13 cellular contexts compared by ENCODE assay signal in the genomic region with DNA sequence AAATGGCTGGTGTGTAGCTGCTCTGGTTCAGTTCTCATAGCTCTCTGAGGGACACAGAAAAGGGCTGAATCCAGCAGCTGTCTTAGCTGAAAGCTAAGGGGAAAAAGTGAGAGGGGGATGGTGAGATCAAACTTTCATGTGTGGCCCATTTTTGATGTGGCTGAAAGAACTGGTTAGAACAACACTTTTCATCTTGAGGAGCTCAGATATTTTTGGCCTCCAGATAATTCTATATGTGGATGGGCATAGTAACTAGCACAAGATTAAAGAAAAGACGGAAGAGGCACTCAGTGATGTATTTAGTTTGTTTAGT.
A peak's percentile ranks its signal among the peaks of the same experiment; 100 is the strongest.
DNase-seq lines count a peak whose midpoint lies in the region; ATAC-seq and TF ChIP-seq lines count a peak whose summit lies in the region.
"Had no signal": no experiment of that assay in that cellular context is flagged by ENCODE, and none has a peak within 500 bp of the region (broad histone marks: within the 10 kb centered on the region; RNA-seq: fewer than 3 reads in every experiment).

No MANE protein-coding gene starts in this region.

- no peak overlapping the region for H2AFZ ChIP-seq in trophoblast cell (ENCODE audit: insufficient read depth, low read length, poor library complexity)

- no CpG with 5 or more reads among the region's 1 CpG for whole genome bisulfite sequencing in trophoblast cell (ENCODE audit: extremely low coverage, insufficient coverage, insufficient read length)

- H3K14ac ChIP-seq in trophoblast cell (ENCODE audit: low read length): no peak overlapping the region

- H3K27me3 Mint-ChIP-seq in activated B cell treated with CpG ODN at 0.5 μM for 24 hours: no peaks in the 10 kb centered on the region
- peaks cover 0 to 6% (median 0%) of the 10 kb centered on the region in 5 donors for H3K27me3 Mint-ChIP-seq in naive thymus-derived CD4-positive, alpha-beta T cell

- CTCF ChIA-PET in activated B cell treated with CpG ODN at 0.5 μM for 24 hours (lab: Charles Lee): interaction anchor here (1.2 kb wide), 1 partner anchor 59 kb away, joined by 3 read pairs; no protein-coding TSS in a partner anchor
- CTCF ChIA-PET in naive thymus-derived CD4-positive, alpha-beta T cell (lab: Charles Lee): interaction anchor here (1.1 to 1.6 kb wide), 3 partner anchors 61 to 72 kb away, joined by 3 to 6 read pairs (median 3); no protein-coding TSS in a partner anchor

- ATAC-seq in activated B cell treated with CpG ODN at 0.5 μM for 24 hours (ENCODE audit: low read depth): no peak
- peak; percentile 53 for ATAC-seq in naive thymus-derived CD4-positive, alpha-beta T cell
- ATAC-seq: HepG2 had no signal

- no peaks in the 10 kb centered on the region for H3K9me3 Mint-ChIP-seq in activated B cell treated with CpG ODN at 0.5 μM for 24 hours
- no peaks in the 10 kb centered on the region for H3K9me3 Mint-ChIP-seq in naive thymus-derived CD4-positive, alpha-beta T cell

- no peaks in the 10 kb centered on the region for H3K79me1 ChIP-seq in trophoblast cell (ENCODE audit: low read length)

- peak overlapping the region in 9 of 11 experiments; percentile 19 to 63 (median 38); a peak in 13 of 22 replicates for H3K27ac ChIP-seq in BLaER1 treated with 17β-estradiol and CSF1 and Interleukin-3, amounts not matched to agents 10 nM and 100 nM
- H3K27ac ChIP-seq in naive thymus-derived CD4-positive, alpha-beta T cell (ENCODE audit: low read depth, low read length): peak overlapping the region; percentile 21
- H3K27ac ChIP-seq in trophoblast cell (ENCODE audit: low read depth, low read length): no peak overlapping the region
- H3K27ac ChIP-seq: colonic mucosa, SJSA1 had no signal

- H3K23ac ChIP-seq in trophoblast cell (ENCODE audit: low read length): no peak overlapping the region

- TF ChIP-seq CTCF in GM12865 (IDR thresholded peaks at IDR 0.05; ENCODE audit: insufficient read depth, low read depth, low read length, missing control alignments): no peak
- TF ChIP-seq CTCF in activated B cell treated with CpG ODN at 0.5 μM for 24 hours (IDR thresholded peaks at IDR 0.05): no peak

- peaks cover 49 to 64% (median 59%) of the 10 kb centered on the region in 10 experiments for H3K4me1 ChIP-seq in BLaER1 treated with 17β-estradiol and CSF1 and Interleukin-3, amounts not matched to agents 10 nM and 100 nM
- peaks cover 19 to 44% of the 10 kb centered on the region in 2 donors for H3K4me1 ChIP-seq in naive thymus-derived CD4-positive, alpha-beta T cell (ENCODE audit: control insufficient read depth in 2 of 2, insufficient read depth in 2 of 2, low read length in 2 of 2)
- H3K4me1 ChIP-seq in trophoblast cell (ENCODE audit: control insufficient read depth in 1 of 2, insufficient read depth in 2 of 2, low read length in 2 of 2): peaks cover 0 to 2% of the 10 kb centered on the region in 2 experiments
- H3K4me1 ChIP-seq: colonic mucosa had no signal

- H4K8ac ChIP-seq in trophoblast cell (ENCODE audit: low read depth, low read length): no peak overlapping the region

- POLR2A ChIA-PET in activated B cell treated with CpG ODN at 0.5 μM for 24 hours (lab: Charles Lee): interaction anchor here (0.5 to 2.4 kb wide), 4 partner anchors 10 to 73 kb away, joined by 3 to 17 read pairs (median 6); partner anchors contain the start of gene KRAS
- POLR2A ChIA-PET in naive thymus-derived CD4-positive, alpha-beta T cell (lab: Charles Lee): interaction anchor here (0.9 to 3.0 kb wide), 13 partner anchors 9 to 101 kb away, joined by 3 to 21 read pairs (median 5); partner anchors contain the start of gene KRAS

- intact Hi-C loops in activated B cell treated with CpG ODN at 0.5 μM for 24 hours (cut with micrococcal nuclease): no loop called here
- intact Hi-C loops in naive thymus-derived CD4-positive, alpha-beta T cell (cut with micrococcal nuclease): loop anchor here (1.0 to 5.0 kb wide), 7 partner anchors 15 to 271 kb away; partner anchors contain the start of gene KRAS (in 2 of the 2)

- H4K20me1 ChIP-seq in BLaER1 treated with 17β-estradiol and CSF1 and Interleukin-3, amounts not matched to agents 10 nM and 100 nM: no peaks in the 10 kb centered on the region

- H3K18ac ChIP-seq in trophoblast cell (ENCODE audit: low read length): no peak overlapping the region

- DNase-seq in GM12865 (ENCODE audit: low read depth): peak; percentile 45
- DNase-seq in activated B cell treated with CpG ODN at 0.5 μM for 24 hours: no peak
- DNase-seq in naive thymus-derived CD4-positive, alpha-beta T cell: peak in 7 of 9 donors; percentile 8 to 49 (median 37)
- DNase-seq in NCI-H2081 treated with DMSO at 0.1 percent for 48 hours (lab: John Stamatoyannopoulos, UW): no peak
- DNase-seq in trophoblast cell: no peak
- no peak for DNase-seq in AML-193 (lab: John Stamatoyannopoulos, UW)
- DNase-seq: amygdala, colonic mucosa, NCI-H1105 treated with DMSO at 0.1 percent for 48 hours, NCI-H345 had no signal

- H2BK5ac ChIP-seq in trophoblast cell (ENCODE audit: low read depth, low read length, poor library complexity): no peak overlapping the region

- peak overlapping the region in 1 of 10 experiments; percentile 1; a peak in 1 of 20 replicates for H3K4me3 ChIP-seq in BLaER1 treated with 17β-estradiol and CSF1 and Interleukin-3, amounts not matched to agents 10 nM and 100 nM
- H3K4me3 ChIP-seq in GM12865 (ENCODE audit: low read depth, low read length) (no peak overlapping the region), trophoblast cell (ENCODE audit: low read depth, low read length) (no peak overlapping the region)
- no peak overlapping the region for H3K4me3 ChIP-seq in naive thymus-derived CD4-positive, alpha-beta T cell (ENCODE audit: low read length)
- H3K4me3 ChIP-seq: colonic mucosa, SJSA1 had no signal

- H4K91ac ChIP-seq in trophoblast cell (ENCODE audit: low read depth, low read length): no peak overlapping the region

- no peaks in the 10 kb centered on the region for H3K27me3 ChIP-seq in BLaER1 treated with 17β-estradiol and CSF1 and Interleukin-3, amounts not matched to agents 10 nM and 100 nM
- no peaks in the 10 kb centered on the region for H3K27me3 ChIP-seq in naive thymus-derived CD4-positive, alpha-beta T cell (ENCODE audit: control insufficient read depth in 2 of 2, insufficient read depth in 2 of 2, low read length in 2 of 2)
- no peaks in the 10 kb centered on the region for H3K27me3 ChIP-seq in trophoblast cell (ENCODE audit: insufficient read depth, low read length)
- H3K27me3 ChIP-seq: colonic mucosa, SJSA1 had no signal

- no peaks in the 10 kb centered on the region for H3K36me3 Mint-ChIP-seq in activated B cell treated with CpG ODN at 0.5 μM for 24 hours (ENCODE audit: low read depth)
- peaks cover 0 to 2% (median 0%) of the 10 kb centered on the region in 5 donors for H3K36me3 Mint-ChIP-seq in naive thymus-derived CD4-positive, alpha-beta T cell

- H3K4ac ChIP-seq in trophoblast cell (ENCODE audit: low read depth, low read length): no peak overlapping the region

- no peak overlapping the region for H2AK5ac ChIP-seq in trophoblast cell (ENCODE audit: low read length)

- no peaks in the 10 kb centered on the region for H3K9me3 ChIP-seq in BLaER1 treated with 17β-estradiol and CSF1 and Interleukin-3, amounts not matched to agents 10 nM and 100 nM (replicated peaks in 1 of 11)
- H3K9me3 ChIP-seq in naive thymus-derived CD4-positive, alpha-beta T cell (ENCODE audit: control insufficient read depth in 2 of 3, low read length in 3 of 3): no peaks in the 10 kb centered on the region
- no peaks in the 10 kb centered on the region for H3K9me3 ChIP-seq in trophoblast cell (ENCODE audit: insufficient read depth, low read depth, low read length)
- H3K9me3 ChIP-seq: colonic mucosa, SJSA1 had no signal

- no peak overlapping the region for H4K12ac ChIP-seq in trophoblast cell (ENCODE audit: low read depth, low read length)

- peak overlapping the region; percentile 50 to 88 (median 72); a peak in 21 of 22 replicates for H3K4me2 ChIP-seq in BLaER1 treated with 17β-estradiol and CSF1 and Interleukin-3, amounts not matched to agents 10 nM and 100 nM
- H3K4me2 ChIP-seq in trophoblast cell (ENCODE audit: low read length): no peak overlapping the region

- peak overlapping the region; percentile 31 for H3K27ac Mint-ChIP-seq in activated B cell treated with CpG ODN at 0.5 μM for 24 hours
- peak overlapping the region in 8 of 9 donors; percentile 48 to 96 (median 86) for H3K27ac Mint-ChIP-seq in naive thymus-derived CD4-positive, alpha-beta T cell

- H2BK12ac ChIP-seq in trophoblast cell (ENCODE audit: low read length): no peak overlapping the region

- no peak overlapping the region for H2BK120ac ChIP-seq in trophoblast cell (ENCODE audit: insufficient read depth, low read length, poor library complexity)

- H3K36me3 ChIP-seq in BLaER1 treated with 17β-estradiol and CSF1 and Interleukin-3, amounts not matched to agents 10 nM and 100 nM: no peaks in the 10 kb centered on the region
- H3K36me3 ChIP-seq in naive thymus-derived CD4-positive, alpha-beta T cell (ENCODE audit: control insufficient read depth in 2 of 3, insufficient read depth in 3 of 3, low read length in 3 of 3): no peaks in the 10 kb centered on the region
- no peaks in the 10 kb centered on the region for H3K36me3 ChIP-seq in trophoblast cell (ENCODE audit: control insufficient read depth in 1 of 2, insufficient read depth in 2 of 2, low read length in 2 of 2)
- H3K36me3 ChIP-seq: colonic mucosa, SJSA1 had no signal

- peaks cover 56% of the 10 kb centered on the region for H3K4me1 Mint-ChIP-seq in activated B cell treated with CpG ODN at 0.5 μM for 24 hours
- peaks cover 33 to 50% (median 49%) of the 10 kb centered on the region in 7 donors for H3K4me1 Mint-ChIP-seq in naive thymus-derived CD4-positive, alpha-beta T cell

- no peaks in the 10 kb centered on the region for H3K79me2 ChIP-seq in trophoblast cell (ENCODE audit: control insufficient read depth, insufficient read depth, low read length, poor library complexity)

- peak overlapping the region in 3 of 11 experiments; percentile 31 to 44 (median 36); a peak in 4 of 22 replicates for H3K9ac ChIP-seq in BLaER1 treated with 17β-estradiol and CSF1 and Interleukin-3, amounts not matched to agents 10 nM and 100 nM
- H3K9ac ChIP-seq in trophoblast cell (ENCODE audit: low read length): no peak overlapping the region

- H3K4me3 Mint-ChIP-seq in activated B cell treated with CpG ODN at 0.5 μM for 24 hours: no peak overlapping the region
- peak overlapping the region; percentile 40 to 90 (median 72) for H3K4me3 Mint-ChIP-seq in naive thymus-derived CD4-positive, alpha-beta T cell

Comparison
In these comparisons a context has a peak if more than half of its experiments do, and no peak if none do; other contexts are left out.
1. DNase-seq: peak in GM12865 (single experiment) and naive thymus-derived CD4-positive, alpha-beta T cell (7 of 9); none in activated B cell treated with CpG ODN at 0.5 μM for 24 hours (single experiment), NCI-H2081 treated with DMSO at 0.1 percent for 48 hours (single experiment), trophoblast cell (0 of 2) and AML-193 (0 of 2).